ENCODE assay signal across 1 cellular context in genomic region chr3:194100856-194101390, GRCh38.
TF ChIP-seq lines count a peak whose summit lies in the region.

No MANE protein-coding gene starts in this region.

TF ChIP-seq in HepG2, 621 proteins besides CTCF, POLR2A, EP300 and RAD21 (continued from another document and continues in another):
- TF ChIP-seq SNAPC4 (CRISPR knock-in tag; IDR thresholded peaks at IDR 0.05) (no peak), ZNF232 (CRISPR knock-in tag; IDR thresholded peaks at IDR 0.05; ENCODE audit: borderline replicate concordance) (no peak), ZNF253 (CRISPR knock-in tag; IDR thresholded peaks at IDR 0.05; ENCODE audit: borderline replicate concordance) (no peak), FOSL1 (CRISPR knock-in tag; IDR thresholded peaks at IDR 0.05; ENCODE audit: borderline replicate concordance) (no peak), ZNF24 (IDR thresholded peaks at IDR 0.05) (no peak), MTF2 (CRISPR knock-in tag; IDR thresholded peaks at IDR 0.05; ENCODE audit: borderline replicate concordance) (no peak), ZNF564 (CRISPR knock-in tag; IDR thresholded peaks at IDR 0.05) (no peak), SYNCRIP (IDR thresholded peaks at IDR 0.05; ENCODE audit: insufficient read depth, low read depth, low read length) (no peak), HDAC6 (IDR thresholded peaks at IDR 0.05; ENCODE audit: low read depth, low read length) (no peak), ZBTB7A (CRISPR knock-in tag; IDR thresholded peaks at IDR 0.05) (no peak), HOXA7 (CRISPR knock-in tag; IDR thresholded peaks at IDR 0.05) (no peak), HMG20A (CRISPR knock-in tag; IDR thresholded peaks at IDR 0.05; ENCODE audit: borderline replicate concordance) (no peak), ZNF556 (CRISPR knock-in tag; IDR thresholded peaks at IDR 0.05; ENCODE audit: borderline replicate concordance) (no peak), AFF4 (CRISPR knock-in tag; IDR thresholded peaks at IDR 0.05) (no peak), ZNF83 (CRISPR knock-in tag; IDR thresholded peaks at IDR 0.05; ENCODE audit: borderline replicate concordance) (no peak), PITX1 (CRISPR knock-in tag; IDR thresholded peaks at IDR 0.05) (no peak), ZNF264 (CRISPR knock-in tag; IDR thresholded peaks at IDR 0.05) (no peak), ZNF570 (CRISPR knock-in tag; IDR thresholded peaks at IDR 0.05; ENCODE audit: borderline replicate concordance) (no peak), EHMT2 (IDR thresholded peaks at IDR 0.05; ENCODE audit: borderline replicate concordance, low read depth, low read length) (no peak), ZNF354B (CRISPR knock-in tag; IDR thresholded peaks at IDR 0.05) (no peak), MYPOP (CRISPR knock-in tag; IDR thresholded peaks at IDR 0.05) (no peak), NONO (IDR thresholded peaks at IDR 0.05) (no peak), NONO (CRISPR knock-in tag; conservative IDR thresholded peaks at IDR 0.05) (no peak), SETDB1 (CRISPR knock-in tag; IDR thresholded peaks at IDR 0.05; ENCODE audit: borderline replicate concordance) (no peak), ZNF230 (CRISPR knock-in tag; IDR thresholded peaks at IDR 0.05) (no peak), TBX3 (IDR thresholded peaks at IDR 0.05; ENCODE audit: borderline replicate concordance) (no peak), ZFP41 (CRISPR knock-in tag; IDR thresholded peaks at IDR 0.05; ENCODE audit: borderline replicate concordance) (no peak), FUBP1 (CRISPR knock-in tag; IDR thresholded peaks at IDR 0.05; ENCODE audit: borderline replicate concordance) (0 out of 2 replicates have a peak, but pooled peaks have one; percentile 65), ASH2L (IDR thresholded peaks at IDR 0.05; ENCODE audit: insufficient read length, low read depth, low read length) (peak; percentile 1), RARA (CRISPR knock-in tag; IDR thresholded peaks at IDR 0.05) (peak; percentile 34; the same call in 1 of the 2 replicates), MEIS2 (CRISPR knock-in tag; IDR thresholded peaks at IDR 0.05) (no peak), PCBP2 (optimal IDR thresholded peaks at IDR 0.05; ENCODE audit: low read depth, low read length, poor library complexity, severe bottlenecking) (no peak), E2F2 (CRISPR knock-in tag; IDR thresholded peaks at IDR 0.05; ENCODE audit: borderline replicate concordance) (no peak), ARID2 (CRISPR knock-in tag; IDR thresholded peaks at IDR 0.05; ENCODE audit: borderline replicate concordance) (no peak), HDAC1 (CRISPR knock-in tag; IDR thresholded peaks at IDR 0.05) (no peak; the same call in 1 of the 2 replicates), ZMAT5 (CRISPR knock-in tag; IDR thresholded peaks at IDR 0.05; ENCODE audit: borderline replicate concordance, low read depth) (no peak), IRF1 (CRISPR knock-in tag; IDR thresholded peaks at IDR 0.05; ENCODE audit: low read depth) (no peak), SMARCE1 (IDR thresholded peaks at IDR 0.05; ENCODE audit: borderline replicate concordance) (no peak), MXI1 (IDR thresholded peaks at IDR 0.05; ENCODE audit: borderline replicate concordance, low read depth, low read length) (no peak), ZNF549 (CRISPR knock-in tag; IDR thresholded peaks at IDR 0.05) (no peak), ZSCAN31 (CRISPR knock-in tag; IDR thresholded peaks at IDR 0.05; ENCODE audit: low read depth) (no peak), CCAR2 (optimal IDR thresholded peaks at IDR 0.05; ENCODE audit: low read depth, low read length) (no peak), TOE1 (CRISPR knock-in tag; IDR thresholded peaks at IDR 0.05) (no peak), GMEB1 (CRISPR knock-in tag; IDR thresholded peaks at IDR 0.05; ENCODE audit: borderline replicate concordance) (0 out of 2 replicates have a peak, but pooled peaks have one; percentile 17), ZNF883 (CRISPR knock-in tag; IDR thresholded peaks at IDR 0.05; ENCODE audit: not compliant biosample characterization) (peak; percentile 13), NR2F1 (CRISPR knock-in tag; IDR thresholded peaks at IDR 0.05) (no peak), YEATS4 (CRISPR knock-in tag; IDR thresholded peaks at IDR 0.05; ENCODE audit: borderline replicate concordance) (no peak), ZNF747 (CRISPR knock-in tag; IDR thresholded peaks at IDR 0.05; ENCODE audit: borderline replicate concordance) (0 out of 2 replicates have a peak, but pooled peaks have one; percentile 4), ZNF350 (CRISPR knock-in tag; IDR thresholded peaks at IDR 0.05; ENCODE audit: borderline replicate concordance, low read depth) (no peak), ZNF280B (CRISPR knock-in tag; IDR thresholded peaks at IDR 0.05; ENCODE audit: borderline replicate concordance) (no peak), SIX1 (CRISPR knock-in tag; IDR thresholded peaks at IDR 0.05; ENCODE audit: borderline replicate concordance) (no peak), ZNF850 (CRISPR knock-in tag; conservative IDR thresholded peaks at IDR 0.05) (no peak)
